Comparison of ENCODE assay signal across 15 cellular contexts in the genomic region with DNA sequence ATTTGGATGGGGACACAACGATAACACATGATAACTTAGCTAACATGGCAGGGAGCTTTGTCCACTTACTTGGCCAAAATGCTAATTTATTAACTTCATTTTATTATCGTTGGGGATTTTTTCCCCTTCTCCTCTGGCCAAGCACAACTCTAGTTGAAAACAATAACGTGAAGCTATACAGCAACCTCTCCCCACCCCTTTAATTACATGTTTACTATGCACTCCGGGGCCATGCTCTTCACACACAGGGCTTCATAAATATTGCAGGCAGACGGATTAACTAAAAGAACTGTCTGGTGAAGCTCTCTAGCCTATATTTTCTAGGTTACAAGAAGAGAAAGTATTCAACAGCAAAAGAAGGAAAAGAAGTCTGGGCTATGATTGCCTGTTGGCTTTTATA.
"Had no signal": no experiment of that assay in that cellular context is flagged by ENCODE, and none has a peak within 500 bp of the region (broad histone marks: within the 10 kb centered on the region; RNA-seq: fewer than 3 reads in every experiment).

No MANE protein-coding gene starts in this region.

- DNase-seq: activated CD4-positive, alpha-beta memory T cell treated with anti-CD3 and anti-CD28 coated beads, Interleukin-2, amount 10 ng/mL, durations not matched to agents 7 days and 5 days; activated CD4-positive, alpha-beta T cell treated with anti-CD3 and anti-CD28 coated beads for 36 hours; activated CD8-positive, alpha-beta memory T cell treated with anti-CD3 and anti-CD28 coated beads, Interleukin-2, amount 10 ng/mL, durations not matched to agents 7 days and 5 days; activated naive CD4-positive, alpha-beta T cell; aorta; brain microvascular endothelial cell; foreskin melanocyte; hypothalamus; islet precursor cell; natural killer cell; right lobe of liver; small intestine; stimulated activated CD4-positive, alpha-beta T cell treated with anti-CD3 and anti-CD28 coated beads, Interleukin-15, amount 100 ng/mL, for 24 hours; stimulated activated CD4-positive, alpha-beta T cell treated with anti-CD3 and anti-CD28 coated beads, Interleukin-2, amount 100 ng/mL, for 48 hours had no signal

- ATAC-seq: activated CD4-positive, alpha-beta T cell treated with anti-CD3 and anti-CD28 coated beads for 36 hours; activated CD8-positive, alpha-beta memory T cell treated with anti-CD3 and anti-CD28 coated beads, Interleukin-2, amount 10 ng/mL, durations not matched to agents 7 days and 5 days; natural killer cell; right lobe of liver; WTC11 had no signal
